17 cellular contexts compared by ENCODE assay signal in genomic region chr1:155540000-155540874, GRCh38. TPM values are rescaled to one million over a fixed set of nuclear protein-coding genes. Genes with fewer than 3 reads are reported as not detected.
DNase-seq lines count a peak whose midpoint lies in the region; ATAC-seq and TF ChIP-seq lines count a peak whose summit lies in the region.
"Had no signal": no experiment of that assay in that cellular context is flagged by ENCODE, and none has a peak within 500 bp of the region (broad histone marks: within the 10 kb centered on the region; RNA-seq: fewer than 3 reads in every experiment).

No MANE protein-coding gene starts in this region.

- H3K9me3 ChIP-seq in mammary epithelial cell (replicated peaks; ENCODE audit: insufficient read depth, low read length): no peaks in the 10 kb centered on the region
- no peaks in the 10 kb centered on the region for H3K9me3 ChIP-seq in T-helper 17 cell (ENCODE audit: control insufficient read depth, low read length, poor library complexity, severe bottlenecking)
- H3K9me3 ChIP-seq: SJCRH30, spleen, testis had no signal

- H3K9ac ChIP-seq in mammary epithelial cell (ENCODE audit: insufficient read depth, low read length): no peak overlapping the region

- H4K20me1 ChIP-seq in mammary epithelial cell (ENCODE audit: insufficient read depth, low read length): peaks cover 2% of the 10 kb centered on the region

- dilution Hi-C loops in mammary epithelial cell (cut with HindIII; ENCODE audit: low sequenced_read_pairs): no loop called here

- H3K27ac Mint-ChIP-seq in MCF 10A (ENCODE audit: low read depth, unreplicated experiment) (peak overlapping the region; percentile 47), T-helper 17 cell (peak overlapping the region; percentile 91)
- peak overlapping the region; percentile 81 to 90 for H3K27ac Mint-ChIP-seq in effector memory CD8-positive, alpha-beta T cell
- H3K27ac Mint-ChIP-seq in stimulated activated naive CD8-positive, alpha-beta T cell treated with anti-CD3 and anti-CD28 coated beads, Interleukin-15, amount 100 ng/mL, for 72 hours: peak overlapping the region; percentile 83 to 96

- CTCF ChIA-PET in MCF 10A (lab: Yijun Ruan, JAX): interaction anchor here (0.6 to 0.9 kb wide), 2 partner anchors 289 to 648 kb away, joined by 3 read pairs; no protein-coding TSS in a partner anchor
- CTCF ChIA-PET in mammary epithelial cell (lab: Charles Lee; ENCODE audit: low non-redundant PET): no interaction called here

- no peaks in the 10 kb centered on the region for H3K36me3 ChIP-seq in mammary epithelial cell (ENCODE audit: insufficient read depth, low read length)
- H3K36me3 ChIP-seq: SJCRH30 had no signal

- H3K4me3 ChIP-seq in mammary epithelial cell (replicated peaks in 1 of 3; ENCODE audit: insufficient read depth in 1 of 3, low read depth in 2 of 3, low read length in 3 of 3): no peak overlapping the region
- H3K4me3 ChIP-seq: SJCRH30, spleen, testis had no signal

- POLR2A ChIA-PET in MCF 10A (lab: Yijun Ruan, JAX): interaction anchor here (0.6 to 1.3 kb wide), 6 partner anchors 12 to 91 kb away, joined by 3 to 5 read pairs (median 3); partner anchors contain the start of gene ASH1L

- no peak overlapping the region for H3K4me2 ChIP-seq in mammary epithelial cell (ENCODE audit: insufficient read depth, low read depth, low read length)

- no peaks in the 10 kb centered on the region for H3K9me3 Mint-ChIP-seq in MCF 10A (ENCODE audit: unreplicated experiment)
- no peaks in the 10 kb centered on the region for H3K9me3 Mint-ChIP-seq in effector memory CD8-positive, alpha-beta T cell
- no peaks in the 10 kb centered on the region for H3K9me3 Mint-ChIP-seq in stimulated activated naive CD8-positive, alpha-beta T cell treated with anti-CD3 and anti-CD28 coated beads, Interleukin-15, amount 100 ng/mL, for 72 hours
- H3K9me3 Mint-ChIP-seq: brain had no signal

- H3K4me1 Mint-ChIP-seq in MCF 10A (ENCODE audit: insufficient read depth, unreplicated experiment) (peaks cover 23% of the 10 kb centered on the region), T-helper 17 cell (peaks cover 32% of the 10 kb centered on the region)
- H3K4me1 Mint-ChIP-seq in effector memory CD8-positive, alpha-beta T cell (ENCODE audit: low read depth in 2 of 2): peaks cover 28 to 48% of the 10 kb centered on the region in 2 donors
- H3K4me1 Mint-ChIP-seq in stimulated activated naive CD8-positive, alpha-beta T cell treated with anti-CD3 and anti-CD28 coated beads, Interleukin-15, amount 100 ng/mL, for 72 hours: peaks cover 61% of the 10 kb centered on the region

- TF ChIP-seq CTCF in MCF 10A (IDR thresholded peaks at IDR 0.05; ENCODE audit: unreplicated experiment) (no peak), mammary epithelial cell (conservative IDR thresholded peaks at IDR 0.05 in 1 of 2, IDR thresholded peaks at IDR 0.05 in 1 of 2; ENCODE audit: extremely low read depth in 1 of 2, insufficient read depth in 1 of 2, low read depth in 1 of 2, low read length in 2 of 2) (no peak)

- no peak overlapping the region for H2AFZ ChIP-seq in mammary epithelial cell (ENCODE audit: low read depth, low read length)

- 92% methylated on average over 4 of the region's 4 CpGs for WGBS in mammary epithelial cell (ENCODE audit: low coverage, missing lambda C conversion rate)

- no peak overlapping the region for H3K27ac ChIP-seq in mammary epithelial cell (ENCODE audit: insufficient read depth, low read depth, low read length)
- H3K27ac ChIP-seq: foreskin keratinocyte, SJCRH30, testis had no signal

- intact Hi-C loops in MCF 10A (cut with micrococcal nuclease) (no loop called here), mammary epithelial cell (cut with micrococcal nuclease) (no loop called here), posterior cingulate gyrus (cut with DNase I) (no loop called here)

- peaks cover 84% of the 10 kb centered on the region for H3K79me2 ChIP-seq in mammary epithelial cell (ENCODE audit: insufficient read depth, low read length)

- no peak for DNase-seq in MCF 10A (ENCODE audit: unreplicated experiment)
- no peak for DNase-seq in mammary epithelial cell
- DNase-seq in T-helper 17 cell: no peak
- no peak for DNase-seq in effector memory CD8-positive, alpha-beta T cell
- no peak for DNase-seq in stimulated activated naive CD8-positive, alpha-beta T cell treated with anti-CD3 and anti-CD28 coated beads, Interleukin-15, amount 100 ng/mL, for 72 hours
- DNase-seq in GOT3 (lab: John Stamatoyannopoulos, UW): no peak
- DNase-seq in NCI-H2081 (lab: John Stamatoyannopoulos, UW): no peak
- no peak for DNase-seq in posterior cingulate gyrus
- DNase-seq: DMS79 treated with DMSO at 0.1 percent for 48 hours; effector CD4-positive, alpha-beta T cell; foreskin keratinocyte; NCI-H1048; NCI-H226; SJCRH30; spleen; testis had no signal

- in situ Hi-C loops in mammary epithelial cell (cut with MboI; ENCODE audit: low sequenced_read_pairs in 2 of 2): no loop called here

- BruUV-seq in MCF 10A (replicated peaks; lab: Mats Ljungman, UMichigan): no TSS peak
- BruUV-seq in mammary epithelial cell (replicated peaks; lab: Mats Ljungman, UMichigan): no TSS peak

- H3K4me3 Mint-ChIP-seq in MCF 10A (ENCODE audit: unreplicated experiment): no peak overlapping the region
- H3K4me3 Mint-ChIP-seq in T-helper 17 cell: peak overlapping the region; percentile 74
- peak overlapping the region; percentile 51 to 66 for H3K4me3 Mint-ChIP-seq in effector memory CD8-positive, alpha-beta T cell
- no peak overlapping the region for H3K4me3 Mint-ChIP-seq in stimulated activated naive CD8-positive, alpha-beta T cell treated with anti-CD3 and anti-CD28 coated beads, Interleukin-15, amount 100 ng/mL, for 72 hours
- H3K4me3 Mint-ChIP-seq: brain had no signal

- no peaks in the 10 kb centered on the region for H3K4me1 ChIP-seq in mammary epithelial cell (ENCODE audit: insufficient read depth, low read length)
- H3K4me1 ChIP-seq: foreskin keratinocyte, SJCRH30 had no signal

- no peaks in the 10 kb centered on the region for H3K27me3 Mint-ChIP-seq in MCF 10A (ENCODE audit: insufficient read depth, unreplicated experiment)
- H3K27me3 Mint-ChIP-seq in T-helper 17 cell: no peaks in the 10 kb centered on the region
- no peaks in the 10 kb centered on the region for H3K27me3 Mint-ChIP-seq in effector memory CD8-positive, alpha-beta T cell
- H3K27me3 Mint-ChIP-seq in stimulated activated naive CD8-positive, alpha-beta T cell treated with anti-CD3 and anti-CD28 coated beads, Interleukin-15, amount 100 ng/mL, for 72 hours: no peaks in the 10 kb centered on the region
- H3K27me3 Mint-ChIP-seq: brain had no signal

- H3K36me3 Mint-ChIP-seq in MCF 10A (ENCODE audit: insufficient read depth, unreplicated experiment): peaks cover 19% of the 10 kb centered on the region
- peaks cover 2% of the 10 kb centered on the region for H3K36me3 Mint-ChIP-seq in T-helper 17 cell (ENCODE audit: low read depth)
- peaks cover 28% of the 10 kb centered on the region for H3K36me3 Mint-ChIP-seq in effector memory CD8-positive, alpha-beta T cell (ENCODE audit: insufficient read depth)

- ATAC-seq in T-helper 17 cell: peak; percentile 29
- peak; percentile 34 for ATAC-seq in effector memory CD8-positive, alpha-beta T cell (replicated peaks)
- peak; percentile 42 for ATAC-seq in stimulated activated naive CD8-positive, alpha-beta T cell treated with anti-CD3 and anti-CD28 coated beads, Interleukin-15, amount 100 ng/mL, for 72 hours
- ATAC-seq: foreskin keratinocyte had no signal

- H3K27me3 ChIP-seq in mammary epithelial cell (ENCODE audit: insufficient read depth, low read length): no peaks in the 10 kb centered on the region
- H3K27me3 ChIP-seq: foreskin keratinocyte, SJCRH30, spleen, testis had no signal

RNA-seq across cellular contexts. Expression of gene ASH1L, which starts 22.4 kb away (rescaled TPM):
- total RNA-seq in MCF 10A (2022) (59.1 and 66.8 TPM in 2 replicates), mammary epithelial cell (10 to 100 TPM; 30.2 to 32.1 TPM), T-helper 17 cell (10 to 100 TPM; 75.5 to 84.6 TPM)
- polyA plus RNA-seq in mammary epithelial cell: 12.9 TPM
- 32.8 TPM for polyA minus RNA-seq in mammary epithelial cell

Comparison
In these comparisons a context has a peak if more than half of its experiments do, and no peak if none do; other contexts are left out.
1. H3K4me3 Mint-ChIP-seq: peak in T-helper 17 cell (single experiment) and effector memory CD8-positive, alpha-beta T cell (2 of 2); none in MCF 10A (single experiment) and stimulated activated naive CD8-positive, alpha-beta T cell treated with anti-CD3 and anti-CD28 coated beads, Interleukin-15, amount 100 ng/mL, for 72 hours (0 of 2).
2. Peak in every context shown above with its lines, with median percentiles within 50 percentile points of each other: H3K27ac Mint-ChIP-seq and ATAC-seq.